ENCODE assay signal across 27 cellular contexts in genomic region chr13:67131393-67131792, GRCh38.
DNase-seq lines count a peak whose midpoint lies in the region; ATAC-seq, FAIRE-seq and TF ChIP-seq lines count a peak whose summit lies in the region.
"Had no signal": no experiment of that assay in that cellular context is flagged by ENCODE, and none has a peak within 500 bp of the region (broad histone marks: within the 10 kb centered on the region; RNA-seq: fewer than 3 reads in every experiment).

No MANE protein-coding gene starts in this region.

- DNase-seq in D721Med (ENCODE audit: insufficient read length, low spot score) (no peak), dorsolateral prefrontal cortex (no peak), H9 (no peak), ascending aorta (ENCODE audit: low spot score in 2 of 2) (no peak)
- DNase-seq in activated CD4-positive, alpha-beta T cell treated with anti-CD3 and anti-CD28 coated beads, Interleukin-2, amount 50 U/mL, for 1 hour = no peak
- DNase-seq: 8988T; AML-193; Caco-2; Calu3; CD4-positive, alpha-beta T cell; CD8-positive, alpha-beta T cell; DMS 273 treated with DMSO at 0.1 percent for 48 hours; DMS153; DMS53; DMS79; DND-41; EL; GDM1 had no signal

- H4K20me1 ChIP-seq in OCI-LY1 (ENCODE audit: insufficient read depth, low read length) = no peaks in the 10 kb centered on the region
- no peaks in the 10 kb centered on the region for H4K20me1 ChIP-seq in H9 (ENCODE audit: control insufficient read depth, insufficient read depth, insufficient read length)
- H4K20me1 ChIP-seq: BLaER1 treated with 17β-estradiol and CSF1 and Interleukin-3, amounts not matched to agents 10 nM and 100 nM had no signal

- 0 out of 2 replicates have a peak overlapping the region, but pooled peaks have one; percentile 32 for H2AFZ ChIP-seq in OCI-LY1 (ENCODE audit: low read length)
- H2AFZ ChIP-seq in H9 (ENCODE audit: low read length) = no peak overlapping the region

- no peak overlapping the region for H2BK120ac ChIP-seq in H9 (ENCODE audit: low read depth, low read length, poor library complexity, severe bottlenecking)

- H3K56ac ChIP-seq in H9 (ENCODE audit: insufficient read length, low read depth, low read length) = no peak overlapping the region

- H4K5ac ChIP-seq in H9 (ENCODE audit: insufficient read length, low read depth, low read length) = no peak overlapping the region

- no CpG with 5 or more reads among the region's 1 CpG for WGBS in H9 (ENCODE audit: extremely low coverage, insufficient read length, low lambda C conversion rate)

- ATAC-seq in HG03571 (IDR thresholded peaks at IDR 0.05; ENCODE audit: unreplicated experiment) = no peak
- ATAC-seq: CD8-positive, alpha-beta T cell; GM12878 had no signal

- H3K9me3 Mint-ChIP-seq in H9 = no peaks in the 10 kb centered on the region
- H3K9me3 Mint-ChIP-seq: CD4-positive, alpha-beta T cell; CD8-positive, alpha-beta T cell had no signal

- H3K4me3 ChIP-seq in OCI-LY1 (ENCODE audit: low read depth, low read length, poor library complexity, severe bottlenecking) (no peak overlapping the region), dorsolateral prefrontal cortex (peak overlapping the region in 4 of 59 donors; percentile 18 to 48 (median 32)), ascending aorta (no peak overlapping the region)
- H3K4me3 ChIP-seq: BLaER1 treated with 17β-estradiol and CSF1 and Interleukin-3, amounts not matched to agents 10 nM and 100 nM; GM12878 had no signal

- H3K4me1 Mint-ChIP-seq in H9 = peaks cover 15 to 19% of the 10 kb centered on the region in 2 experiments

- no peaks in the 10 kb centered on the region for H3F3A ChIP-seq in OCI-LY1 (ENCODE audit: insufficient read depth, low read length)

- H3K27ac Mint-ChIP-seq in H9 = no peak overlapping the region
- H3K27ac Mint-ChIP-seq: B cell; CD4-positive, alpha-beta T cell; CD8-positive, alpha-beta T cell had no signal

- H3K14ac ChIP-seq in H9 (ENCODE audit: insufficient read depth, low read length) = no peak overlapping the region

- H3T11ph ChIP-seq in H9 (ENCODE audit: low read length) = no peak overlapping the region

- H3K4ac ChIP-seq in H9 (ENCODE audit: low read depth, low read length) = no peak overlapping the region

- no peaks in the 10 kb centered on the region for H3K27me3 Mint-ChIP-seq in H9 (ENCODE audit: low read depth)
- H3K27me3 Mint-ChIP-seq: B cell; CD4-positive, alpha-beta T cell had no signal

- H3K9me3 ChIP-seq in OCI-LY1 (ENCODE audit: low read length) = no peaks in the 10 kb centered on the region; the same call in 1 of the 2 replicates
- H3K9me3 ChIP-seq in H9 (ENCODE audit: control insufficient read depth, low read depth, low read length) = no peaks in the 10 kb centered on the region
- no peaks in the 10 kb centered on the region for H3K9me3 ChIP-seq in ascending aorta
- H3K9me3 ChIP-seq: BLaER1 treated with 17β-estradiol and CSF1 and Interleukin-3, amounts not matched to agents 10 nM and 100 nM; Caco-2 had no signal

- H3K9ac ChIP-seq in OCI-LY1 (ENCODE audit: low read length) = no peak overlapping the region
- H3K9ac ChIP-seq in H9 (ENCODE audit: extremely low read depth, insufficient read length, low read length) = no peak overlapping the region
- H3K9ac ChIP-seq: BLaER1 treated with 17β-estradiol and CSF1 and Interleukin-3, amounts not matched to agents 10 nM and 100 nM had no signal

- H3K23me2 ChIP-seq in H9 (ENCODE audit: insufficient read length, low read depth, low read length, poor library complexity, severe bottlenecking) = no peaks in the 10 kb centered on the region

- H3K23ac ChIP-seq in H9 (ENCODE audit: insufficient read length, low read depth, low read length) = no peak overlapping the region

- no peaks in the 10 kb centered on the region for H3K36me3 ChIP-seq in OCI-LY1 (ENCODE audit: insufficient read depth, low read length)
- H3K36me3 ChIP-seq in ascending aorta = no peaks in the 10 kb centered on the region
- H3K36me3 ChIP-seq: BLaER1 treated with 17β-estradiol and CSF1 and Interleukin-3, amounts not matched to agents 10 nM and 100 nM had no signal

- no peaks in the 10 kb centered on the region for H3K79me1 ChIP-seq in H9 (ENCODE audit: insufficient read depth, low read depth, low read length, poor library complexity, severe bottlenecking)

- peak; percentile 77 for FAIRE-seq in D721Med (lab: Jason Lieb, UNC)
- FAIRE-seq: A204.1, GM12878, GM12892, GM18507 had no signal

- no peaks in the 10 kb centered on the region for H3K9me2 ChIP-seq in OCI-LY1 (ENCODE audit: low read depth, low read length)

- no peak overlapping the region for H2BK20ac ChIP-seq in H9 (ENCODE audit: low read depth, low read length, poor library complexity, severe bottlenecking)

- H3K36me3 Mint-ChIP-seq in H9 (ENCODE audit: insufficient read depth in 1 of 3, low read depth in 3 of 3) = no peaks in the 10 kb centered on the region
- H3K36me3 Mint-ChIP-seq: CD8-positive, alpha-beta T cell had no signal

- no peak overlapping the region for H3K4me3 Mint-ChIP-seq in H9
- H3K4me3 Mint-ChIP-seq: B cell; CD4-positive, alpha-beta T cell; CD8-positive, alpha-beta T cell had no signal

- no peak overlapping the region for H4K91ac ChIP-seq in H9 (ENCODE audit: insufficient read length, low read depth, low read length)

- no peak overlapping the region for H2AK5ac ChIP-seq in H9 (ENCODE audit: insufficient read length, low read length)

- TF ChIP-seq CTCF in D721Med (IDR thresholded peaks at IDR 0.05; ENCODE audit: insufficient read depth, missing control alignments) = no peak
- TF ChIP-seq CTCF in OCI-LY1 (IDR thresholded peaks at IDR 0.05; ENCODE audit: low read length) = no peak
- no peak for TF ChIP-seq CTCF in dorsolateral prefrontal cortex (IDR thresholded peaks at IDR 0.05 in 54 of 56, conservative IDR thresholded peaks at IDR 0.05 in 2 of 56; ENCODE audit: low read depth in 1 of 56, partially characterized antibody in 56 of 56)
- TF ChIP-seq CTCF in H9 (conservative IDR thresholded peaks at IDR 0.05) = no peak
- no peak for TF ChIP-seq CTCF in ascending aorta (IDR thresholded peaks at IDR 0.05)

- intact Hi-C loops in dorsolateral prefrontal cortex (cut with DNase I) (no loop called here), ascending aorta (cut with DNase I) (no loop called here)

- no peak overlapping the region for H4K8ac ChIP-seq in H9 (replicated peaks; ENCODE audit: insufficient read length, low read depth, low read length)

- no peak overlapping the region for H2BK15ac ChIP-seq in H9 (ENCODE audit: low read depth, low read length)

- H3K4me1 ChIP-seq in OCI-LY1 (ENCODE audit: insufficient read depth, low read length, severe bottlenecking) = peaks cover 48% of the 10 kb centered on the region
- H3K4me1 ChIP-seq in H9 (ENCODE audit: insufficient read depth, low read length) = no peaks in the 10 kb centered on the region
- H3K4me1 ChIP-seq in ascending aorta = no peaks in the 10 kb centered on the region
- H3K4me1 ChIP-seq: Caco-2 had no signal

- H3K27me3 ChIP-seq in OCI-LY1 (ENCODE audit: insufficient read depth, low read length) (no peaks in the 10 kb centered on the region), dorsolateral prefrontal cortex (no peaks in the 10 kb centered on the region), H9 (ENCODE audit: insufficient read depth, low read length) (no peaks in the 10 kb centered on the region), ascending aorta (no peaks in the 10 kb centered on the region)
- H3K27me3 ChIP-seq: BLaER1 treated with 17β-estradiol and CSF1 and Interleukin-3, amounts not matched to agents 10 nM and 100 nM had no signal

- no peak overlapping the region for H3K18ac ChIP-seq in H9 (ENCODE audit: insufficient read length, low read depth, low read length)

- H2BK12ac ChIP-seq in H9 (ENCODE audit: insufficient read length, low read depth, low read length) = no peak overlapping the region

- no peaks in the 10 kb centered on the region for H3K79me2 ChIP-seq in OCI-LY1 (ENCODE audit: insufficient read depth, low read length)
- H3K79me2 ChIP-seq in H9 (ENCODE audit: insufficient read depth, low read length) = no peaks in the 10 kb centered on the region

- H3K27ac ChIP-seq in OCI-LY1 (ENCODE audit: low read depth, low read length, poor library complexity, severe bottlenecking) = no peak overlapping the region
- H3K27ac ChIP-seq in dorsolateral prefrontal cortex = peak overlapping the region in 52 of 59 donors; percentile 4 to 92 (median 73)
- H3K27ac ChIP-seq in H9 (ENCODE audit: insufficient read length, low read depth, low read length) = no peak overlapping the region
- no peak overlapping the region for H3K27ac ChIP-seq in ascending aorta
- H3K27ac ChIP-seq: BLaER1 treated with 17β-estradiol and CSF1 and Interleukin-3, amounts not matched to agents 10 nM and 100 nM; C4-2B had no signal

- H3K4me2 ChIP-seq in OCI-LY1 (ENCODE audit: low read length) = no peak overlapping the region
- no peak overlapping the region for H3K4me2 ChIP-seq in H9 (ENCODE audit: insufficient read depth, insufficient read length, low read length)
- H3K4me2 ChIP-seq: BLaER1 treated with 17β-estradiol and CSF1 and Interleukin-3, amounts not matched to agents 10 nM and 100 nM had no signal

- H2BK5ac ChIP-seq in H9 (ENCODE audit: insufficient read length, low read length) = no peak overlapping the region

Comparison
In these comparisons a context has a peak if more than half of its experiments do, and no peak if none do; other contexts are left out.
1. H3K27ac ChIP-seq: peak in dorsolateral prefrontal cortex (52 of 59); none in OCI-LY1 (single experiment), H9 (single experiment) and ascending aorta (0 of 2).